In genomic region chr1:15866696-15867687, GRCh38 we compare ENCODE assay signal across 2 cellular contexts.
TF ChIP-seq lines count a peak whose summit lies in the region.

No MANE protein-coding gene starts in this region.

TF ChIP-seq in HEK293, 187 proteins besides CTCF, POLR2A, EP300 and RAD21 (continued from another document):
- TF ChIP-seq PRDM6 (tag by site-specific recombination; IDR thresholded peaks at IDR 0.05) (peak; percentile 59), ZXDB (tag by site-specific recombination; IDR thresholded peaks at IDR 0.05) (no peak), ZNF146 (tag by site-specific recombination; IDR thresholded peaks at IDR 0.05) (peak; percentile 48; the same call in 1 of the 2 replicates), ZNF10 (tag by site-specific recombination; IDR thresholded peaks at IDR 0.05) (peak; percentile 87)
TF ChIP-seq in HEK293: peak in this region for 4.

TF ChIP-seq in GM23338, 12 proteins besides CTCF, POLR2A, EP300 and RAD21 (continued from another document):
- no peak for TF ChIP-seq ZNF462 (CRISPR knock-in tag; IDR thresholded peaks at IDR 0.05)
